In genomic region chrX:49876750-49877149, GRCh38 we compare ENCODE assay signal across 1 cellular context.
TF ChIP-seq lines count a peak whose summit lies in the region.

No MANE protein-coding gene starts in this region.

TF ChIP-seq in GM12878, 131 proteins besides CTCF, POLR2A, EP300 and RAD21 (continued from another document):
- TF ChIP-seq SMC3 (IDR thresholded peaks at IDR 0.05; ENCODE audit: borderline replicate concordance, low read length) (peak; percentile 34; the same call in 1 of the 2 replicates), RELA (IDR thresholded peaks at IDR 0.05; ENCODE audit: borderline replicate concordance, partially characterized antibody) (no peak), E4F1 (IDR thresholded peaks at IDR 0.05; ENCODE audit: borderline replicate concordance, partially characterized antibody) (no peak), NBN (IDR thresholded peaks at IDR 0.05) (no peak)
TF ChIP-seq in GM12878: peak in this region for 1.
